Comparison of ENCODE assay signal across 8 cellular contexts in the genomic region with DNA sequence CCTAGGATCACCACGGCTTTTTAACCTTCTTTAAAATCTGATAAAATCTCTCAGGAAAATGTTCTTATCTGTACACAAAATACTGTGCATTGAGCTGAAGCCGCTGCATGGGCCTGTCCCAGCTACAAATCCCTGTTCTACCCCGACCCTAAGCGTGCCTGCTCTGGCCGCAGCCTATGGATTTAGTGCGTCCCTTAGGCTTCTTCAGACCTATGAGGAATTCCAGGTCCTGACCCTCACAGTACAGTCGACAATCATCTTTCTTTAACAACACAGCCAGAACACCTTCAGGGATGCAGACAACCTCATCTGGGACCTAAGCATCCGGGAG. TPM values are rescaled to one million over a fixed set of nuclear protein-coding genes. Genes with fewer than 3 reads are reported as not detected.
DNase-seq lines count a peak whose midpoint lies in the region; ATAC-seq and TF ChIP-seq lines count a peak whose summit lies in the region.

No MANE protein-coding gene starts in this region.

- peak; percentile 7 for ATAC-seq in GM19395 (IDR thresholded peaks at IDR 0.05; ENCODE audit: unreplicated experiment)
- no peak for ATAC-seq in central memory CD8-positive, alpha-beta T cell (replicated peaks; ENCODE audit: extremely low read depth, poor library complexity, severe bottlenecking)
- ATAC-seq in HG03039 (IDR thresholded peaks at IDR 0.05; ENCODE audit: unreplicated experiment), result no peak
- no peak for ATAC-seq in HG03159 (IDR thresholded peaks at IDR 0.05; ENCODE audit: unreplicated experiment)

- intact Hi-C loops in CD14-positive monocyte (cut with micrococcal nuclease), result loop anchor here (2.0 to 10.0 kb wide), 3 partner anchors 35 to 103 kb away; partner anchors contain the start of genes TP53I3 (in 2 of the 2) and UBXN2A (in 1 of the 2)

- no peaks in the 10 kb centered on the region for H3K27me3 Mint-ChIP-seq in central memory CD8-positive, alpha-beta T cell
- no peaks in the 10 kb centered on the region for H3K27me3 Mint-ChIP-seq in progenitor cell of endocrine pancreas
- peaks cover 11 to 22% (median 19%) of the 10 kb centered on the region in 3 donors for H3K27me3 Mint-ChIP-seq in CD14-positive monocyte (ENCODE audit: low read depth in 3 of 3)

- H3K4me3 ChIP-seq in Jurkat, Clone E6-1 (ENCODE audit: low read length), result peak overlapping the region; percentile 75

- TF ChIP-seq CTCF in progenitor cell of endocrine pancreas (IDR thresholded peaks at IDR 0.05; ENCODE audit: unreplicated experiment), result no peak
- TF ChIP-seq CTCF in CD14-positive monocyte (IDR thresholded peaks at IDR 0.05), result no peak

- peak overlapping the region; percentile 95 for H3K4me3 Mint-ChIP-seq in central memory CD8-positive, alpha-beta T cell
- peak overlapping the region; percentile 100 for H3K4me3 Mint-ChIP-seq in progenitor cell of endocrine pancreas (ENCODE audit: low read depth)
- peak overlapping the region in 1 of 2 donors; percentile 96 for H3K4me3 Mint-ChIP-seq in CD14-positive monocyte

- DNase-seq in Jurkat, Clone E6-1 (ENCODE audit: low read depth, low spot score), result no peak
- no peak for DNase-seq in central memory CD8-positive, alpha-beta T cell (ENCODE audit: low spot score in 2 of 2)
- DNase-seq in progenitor cell of endocrine pancreas (ENCODE audit: low spot score, unreplicated experiment), result no peak
- no peak for DNase-seq in stimulated activated CD4-positive, alpha-beta T cell treated with anti-CD3 and anti-CD28 coated beads, Interleukin-4, amount 100 ng/mL, for 4 hours
- no peak for DNase-seq in CD14-positive monocyte (ENCODE audit: low spot score)

- peaks cover 39% of the 10 kb centered on the region for H3K4me1 Mint-ChIP-seq in central memory CD8-positive, alpha-beta T cell
- H3K4me1 Mint-ChIP-seq in progenitor cell of endocrine pancreas (ENCODE audit: low read depth) (peaks cover 16% of the 10 kb centered on the region), CD14-positive monocyte (peaks cover 24% of the 10 kb centered on the region)

- no peaks in the 10 kb centered on the region for H3K9me3 Mint-ChIP-seq in central memory CD8-positive, alpha-beta T cell
- no peaks in the 10 kb centered on the region for H3K9me3 Mint-ChIP-seq in progenitor cell of endocrine pancreas (ENCODE audit: low read depth)
- H3K9me3 Mint-ChIP-seq in CD14-positive monocyte, result peaks cover 0 to 5% (median 0%) of the 10 kb centered on the region in 7 donors

- peaks cover 10% of the 10 kb centered on the region for H3K36me3 Mint-ChIP-seq in central memory CD8-positive, alpha-beta T cell (ENCODE audit: insufficient read depth)
- peaks cover 1% of the 10 kb centered on the region for H3K36me3 Mint-ChIP-seq in progenitor cell of endocrine pancreas (ENCODE audit: insufficient read depth)
- no peaks in the 10 kb centered on the region for H3K36me3 Mint-ChIP-seq in CD14-positive monocyte

- peak overlapping the region; percentile 92 for H3K27ac Mint-ChIP-seq in central memory CD8-positive, alpha-beta T cell (ENCODE audit: low read depth)
- H3K27ac Mint-ChIP-seq in progenitor cell of endocrine pancreas (peak overlapping the region; percentile 94), CD14-positive monocyte (peak overlapping the region in 1 of 7 donors; percentile 1)

RNA-seq across cellular contexts. Expression of gene WDCP, which starts 0.5 kb away (rescaled TPM):
- 13.6 TPM for polyA plus RNA-seq in Jurkat, Clone E6-1 (2012; ENCODE audit: insufficient read depth, insufficient read length)
- 22.4 and 23.7 TPM in 2 replicates for total RNA-seq in progenitor cell of endocrine pancreas
- polyA plus RNA-seq in CD14-positive monocyte, result 1 to 10 TPM in 1 of 2 donors, under 1 TPM in 1; 0.43 to 1.3 TPM

RNA-seq across cellular contexts. Expression of gene FKBP1B, which starts 1.9 kb away (rescaled TPM):
- polyA plus RNA-seq in Jurkat, Clone E6-1 (2012; ENCODE audit: insufficient read depth, insufficient read length), result 9.2 TPM
- 30.5 and 33.7 TPM in 2 replicates for total RNA-seq in progenitor cell of endocrine pancreas
- polyA plus RNA-seq in CD14-positive monocyte, result 10 to 100 TPM in 1 of 2 donors, 1 to 10 TPM in 1; 7.2 to 10.1 TPM

RNA-seq across cellular contexts. Expression of gene SF3B6, which starts 28.5 kb away (rescaled TPM):
- polyA plus RNA-seq in Jurkat, Clone E6-1 (2012; ENCODE audit: insufficient read depth, insufficient read length), result 190 TPM
- total RNA-seq in progenitor cell of endocrine pancreas, result 93.3 and 101 TPM in 2 replicates
- polyA plus RNA-seq in CD14-positive monocyte, result 100 to 1,000 TPM; 146 to 172 TPM

RNA-seq across cellular contexts. Expression of gene TP53I3, which starts 37.0 kb away (rescaled TPM):
- 11.2 TPM for polyA plus RNA-seq in Jurkat, Clone E6-1 (2012; ENCODE audit: insufficient read depth, insufficient read length)
- 64.4 and 67.8 TPM in 2 replicates for total RNA-seq in progenitor cell of endocrine pancreas
- polyA plus RNA-seq in CD14-positive monocyte, result 10 to 100 TPM; 24.5 to 41.7 TPM

RNA-seq across cellular contexts. Expression of gene MFSD2B, which starts 37.8 kb away (rescaled TPM):
- polyA plus RNA-seq in Jurkat, Clone E6-1 (2012; ENCODE audit: insufficient read depth, insufficient read length), result 3.9 TPM
- 0.40 and 1.2 TPM in 2 replicates for total RNA-seq in progenitor cell of endocrine pancreas
- polyA plus RNA-seq in CD14-positive monocyte, result under 1 TPM in 1 of 2 donors, not detected in 1; 0.46 TPM
